In genomic region chr11:62545437-62546243, GRCh38 we compare ENCODE assay signal across 1 cellular context.
A peak's percentile ranks its signal among the peaks of the same experiment; 100 is the strongest.
TF ChIP-seq lines count a peak whose summit lies in the region.

No MANE protein-coding gene starts in this region.

TF ChIP-seq in GM12878, 131 proteins besides CTCF, POLR2A, EP300 and RAD21:
- TF ChIP-seq PML (IDR thresholded peaks at IDR 0.05; ENCODE audit: low read length) (no peak), SUPT20H (IDR thresholded peaks at IDR 0.05; ENCODE audit: borderline replicate concordance, control insufficient read depth, low read depth, low read length) (no peak), IKZF2 (IDR thresholded peaks at IDR 0.05) (peak in 1 of 2 experiments; percentile 4; a peak in 1 of 4 replicates), ATF7 (IDR thresholded peaks at IDR 0.05; ENCODE audit: low read depth) (0 out of 2 replicates have a peak, but pooled peaks have one; percentile 37), MEF2A (IDR thresholded peaks at IDR 0.05; ENCODE audit: insufficient read depth, low read depth, low read length) (no peak), MEF2B (IDR thresholded peaks at IDR 0.05; ENCODE audit: partially characterized antibody, poor library complexity, severe bottlenecking) (peak; percentile 8), ZNF217 (IDR thresholded peaks at IDR 0.05) (no peak), SUZ12 (IDR thresholded peaks at IDR 0.05; ENCODE audit: unreplicated experiment) (peak; percentile 61), BACH1 (IDR thresholded peaks at IDR 0.05; ENCODE audit: borderline replicate concordance) (no peak), BHLHE40 (IDR thresholded peaks at IDR 0.05; ENCODE audit: borderline replicate concordance in 1 of 2, low read depth in 2 of 2, low read length in 1 of 2) (0 out of 4 replicates have a peak, but pooled peaks of 1 of the 2 experiments have one; percentile 1), DPF2 (IDR thresholded peaks at IDR 0.05) (0 out of 2 replicates have a peak, but pooled peaks have one; percentile 22), SMC3 (IDR thresholded peaks at IDR 0.05; ENCODE audit: borderline replicate concordance, low read length) (peak; percentile 10; the same call in 1 of the 2 replicates), SMAD1 (IDR thresholded peaks at IDR 0.05; ENCODE audit: low read depth, partially characterized antibody) (peak; percentile 57), GATAD2B (conservative IDR thresholded peaks at IDR 0.05; ENCODE audit: low read depth) (peak; percentile 20; the same call in 1 of the 2 replicates), EGR1 (IDR thresholded peaks at IDR 0.05; ENCODE audit: borderline replicate concordance in 1 of 2, low read depth in 2 of 2, low read length in 2 of 2) (peak in 1 of 2 experiments; percentile 33; a peak in 1 of 3 replicates), ZSCAN29 (IDR thresholded peaks at IDR 0.05) (no peak), MXI1 (IDR thresholded peaks at IDR 0.05; ENCODE audit: low read depth, low read length) (peak; percentile 37; the same call in 1 of the 2 replicates), REST (IDR thresholded peaks at IDR 0.05; ENCODE audit: low read depth, low read length) (no peak), IKZF1 (conservative IDR thresholded peaks at IDR 0.05) (peak; percentile 51; the same call in 1 of the 2 replicates), NBN (IDR thresholded peaks at IDR 0.05) (no peak; the same call in 1 of the 2 replicates), KLF5 (IDR thresholded peaks at IDR 0.05; ENCODE audit: partially characterized antibody) (no peak), LARP7 (IDR thresholded peaks at IDR 0.05) (no peak)
- TF ChIP-seq, protein P1, sequence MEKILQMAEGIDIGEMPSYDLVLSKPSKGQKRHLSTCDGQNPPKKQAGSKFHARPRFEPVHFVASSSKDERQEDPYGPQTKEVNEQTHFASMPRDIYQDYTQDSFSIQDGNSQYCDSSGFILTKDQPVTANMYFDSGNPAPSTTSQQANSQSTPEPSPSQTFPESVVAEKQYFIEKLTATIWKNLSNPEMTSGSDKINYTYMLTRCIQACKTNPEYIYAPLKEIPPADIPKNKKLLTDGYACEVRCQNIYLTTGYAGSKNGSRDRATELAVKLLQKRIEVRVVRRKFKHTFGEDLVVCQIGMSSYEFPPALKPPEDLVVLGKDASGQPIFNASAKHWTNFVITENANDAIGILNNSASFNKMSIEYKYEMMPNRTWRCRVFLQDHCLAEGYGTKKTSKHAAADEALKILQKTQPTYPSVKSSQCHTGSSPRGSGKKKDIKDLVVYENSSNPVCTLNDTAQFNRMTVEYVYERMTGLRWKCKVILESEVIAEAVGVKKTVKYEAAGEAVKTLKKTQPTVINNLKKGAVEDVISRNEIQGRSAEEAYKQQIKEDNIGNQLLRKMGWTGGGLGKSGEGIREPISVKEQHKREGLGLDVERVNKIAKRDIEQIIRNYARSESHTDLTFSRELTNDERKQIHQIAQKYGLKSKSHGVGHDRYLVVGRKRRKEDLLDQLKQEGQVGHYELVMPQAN (conservative IDR thresholded peaks at IDR 0.05), result no peak
- TF ChIP-seq, protein P2, sequence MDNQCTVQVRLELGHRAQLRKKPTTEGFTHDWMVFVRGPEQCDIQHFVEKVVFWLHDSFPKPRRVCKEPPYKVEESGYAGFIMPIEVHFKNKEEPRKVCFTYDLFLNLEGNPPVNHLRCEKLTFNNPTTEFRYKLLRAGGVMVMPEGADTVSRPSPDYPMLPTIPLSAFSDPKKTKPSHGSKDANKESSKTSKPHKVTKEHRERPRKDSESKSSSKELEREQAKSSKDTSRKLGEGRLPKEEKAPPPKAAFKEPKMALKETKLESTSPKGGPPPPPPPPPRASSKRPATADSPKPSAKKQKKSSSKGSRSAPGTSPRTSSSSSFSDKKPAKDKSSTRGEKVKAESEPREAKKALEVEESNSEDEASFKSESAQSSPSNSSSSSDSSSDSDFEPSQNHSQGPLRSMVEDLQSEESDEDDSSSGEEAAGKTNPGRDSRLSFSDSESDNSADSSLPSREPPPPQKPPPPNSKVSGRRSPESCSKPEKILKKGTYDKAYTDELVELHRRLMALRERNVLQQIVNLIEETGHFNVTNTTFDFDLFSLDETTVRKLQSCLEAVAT (IDR thresholded peaks at IDR 0.05), result 0 out of 2 replicates have a peak, but pooled peaks have one; percentile 20
